Comparison of ENCODE assay signal across 10 cellular contexts in the genomic region with DNA sequence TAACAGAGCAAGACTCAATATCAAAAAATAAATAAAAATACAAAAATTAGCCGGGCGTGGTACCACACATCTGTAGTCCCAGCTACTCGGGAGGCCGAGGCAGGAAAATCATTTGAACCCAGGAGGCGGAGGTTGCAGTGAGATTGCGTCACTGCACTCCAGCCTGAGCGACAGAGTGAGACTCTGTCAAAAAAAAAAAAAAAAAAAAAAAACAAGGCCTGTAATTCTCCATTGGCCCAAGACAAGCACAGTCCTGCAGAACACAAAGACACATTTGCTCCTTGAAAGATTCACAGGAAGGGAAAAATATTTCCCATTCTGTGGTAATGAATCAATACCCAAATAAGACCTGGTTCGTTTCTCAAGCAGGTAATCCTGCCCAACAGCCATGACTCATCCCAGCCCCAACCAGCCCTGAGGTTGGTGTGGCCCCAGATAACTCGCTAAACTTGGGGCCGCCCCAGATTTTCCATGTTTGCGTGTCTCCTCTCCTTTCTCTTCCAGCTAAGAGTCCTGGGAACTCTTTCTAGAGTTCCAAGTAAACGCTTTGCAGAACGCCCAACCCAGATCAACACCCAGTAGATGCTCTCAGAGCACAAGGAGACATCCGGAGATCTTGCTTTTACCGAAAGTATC. TPM values are rescaled to one million over a fixed set of nuclear protein-coding genes. Genes with fewer than 3 reads are reported as not detected.
DNase-seq lines count a peak whose midpoint lies in the region; TF ChIP-seq lines count a peak whose summit lies in the region.
"Had no signal": no experiment of that assay in that cellular context is flagged by ENCODE, and none has a peak within 500 bp of the region (broad histone marks: within the 10 kb centered on the region; RNA-seq: fewer than 3 reads in every experiment).

No MANE protein-coding gene starts in this region.

- peaks cover 0 to 7% (median 0%) of the 10 kb centered on the region in 5 experiments for H3K9me3 Mint-ChIP-seq in brain
- no peaks in the 10 kb centered on the region for H3K9me3 Mint-ChIP-seq in T-helper 2 cell treated with Interferon-gamma antibody and Interleukin-4, amounts not matched to agents 5 μg/mL and 100 μg/mL, for 36 hours
- H3K9me3 Mint-ChIP-seq: activated CD4-positive, alpha-beta memory T cell treated with anti-CD3 and anti-CD28 coated beads for 36 hours; central memory CD8-positive, alpha-beta T cell had no signal

- DNase-seq in A172 (ENCODE audit: low spot score) (peak; percentile 61), HCEC 1CT (peak; percentile 69), islet precursor cell (peak; percentile 77), NCI-H1417 (lab: John Stamatoyannopoulos, UW) (no peak), posterior vena cava (ENCODE audit: low spot score) (no peak)
- DNase-seq in T-helper 2 cell treated with Interferon-gamma antibody and Interleukin-4, amounts not matched to agents 5 μg/mL and 100 μg/mL, for 36 hours (ENCODE audit: low spot score): no peak
- DNase-seq in stimulated activated CD4-positive, alpha-beta T cell treated with anti-CD3 and anti-CD28 coated beads, Interleukin-4, amount 100 ng/mL, for 1 hour: no peak
- DNase-seq: activated CD4-positive, alpha-beta memory T cell treated with anti-CD3 and anti-CD28 coated beads for 36 hours had no signal

- H3K27ac Mint-ChIP-seq in brain: peak overlapping the region in 3 of 5 experiments; percentile 46 to 86 (median 66)
- no peak overlapping the region for H3K27ac Mint-ChIP-seq in T-helper 2 cell treated with Interferon-gamma antibody and Interleukin-4, amounts not matched to agents 5 μg/mL and 100 μg/mL, for 36 hours
- H3K27ac Mint-ChIP-seq: activated CD4-positive, alpha-beta memory T cell treated with anti-CD3 and anti-CD28 coated beads for 36 hours had no signal

- TF ChIP-seq CTCF in brain (conservative IDR thresholded peaks at IDR 0.05): no peak

- H3K36me3 Mint-ChIP-seq in brain: no peaks in the 10 kb centered on the region
- H3K36me3 Mint-ChIP-seq in T-helper 2 cell treated with Interferon-gamma antibody and Interleukin-4, amounts not matched to agents 5 μg/mL and 100 μg/mL, for 36 hours (ENCODE audit: low read depth): peaks cover 3% of the 10 kb centered on the region
- H3K36me3 Mint-ChIP-seq: activated CD4-positive, alpha-beta memory T cell treated with anti-CD3 and anti-CD28 coated beads for 36 hours had no signal

- no peak overlapping the region for H3K4me3 Mint-ChIP-seq in brain
- H3K4me3 Mint-ChIP-seq in T-helper 2 cell treated with Interferon-gamma antibody and Interleukin-4, amounts not matched to agents 5 μg/mL and 100 μg/mL, for 36 hours: no peak overlapping the region
- H3K4me3 Mint-ChIP-seq: activated CD4-positive, alpha-beta memory T cell treated with anti-CD3 and anti-CD28 coated beads for 36 hours; central memory CD8-positive, alpha-beta T cell had no signal

- H3K27me3 Mint-ChIP-seq in brain: no peaks in the 10 kb centered on the region
- no peaks in the 10 kb centered on the region for H3K27me3 Mint-ChIP-seq in T-helper 2 cell treated with Interferon-gamma antibody and Interleukin-4, amounts not matched to agents 5 μg/mL and 100 μg/mL, for 36 hours (ENCODE audit: low read depth)
- H3K27me3 Mint-ChIP-seq: activated CD4-positive, alpha-beta memory T cell treated with anti-CD3 and anti-CD28 coated beads for 36 hours; central memory CD8-positive, alpha-beta T cell had no signal

- intact Hi-C loops in posterior vena cava (cut with DNase I): no loop called here

- H3K4me1 Mint-ChIP-seq in brain: peaks cover 43% of the 10 kb centered on the region
- peaks cover 36% of the 10 kb centered on the region for H3K4me1 Mint-ChIP-seq in T-helper 2 cell treated with Interferon-gamma antibody and Interleukin-4, amounts not matched to agents 5 μg/mL and 100 μg/mL, for 36 hours (ENCODE audit: low read depth)

RNA-seq across cellular contexts. Expression of a gene that starts 40.3 kb away (rescaled TPM):
- 20.7 and 30.9 TPM in 2 replicates for total RNA-seq in A172 (2014; rRNA removed; shearing (Covaris generic))
- 97.4 TPM for polyA plus RNA-seq in brain (ENCODE audit: insufficient read depth, low read depth, low replicate concordance)
- total RNA-seq in posterior vena cava: 10 to 100 TPM; 17.9 to 19.7 TPM

RNA-seq across cellular contexts. Expression of a gene that starts 41.2 kb away (rescaled TPM):
- 30.1 and 38.4 TPM in 2 replicates for total RNA-seq in A172 (2014; rRNA removed; shearing (Covaris generic))
- 96.6 TPM for polyA plus RNA-seq in brain (ENCODE audit: insufficient read depth, low read depth, low replicate concordance)
- total RNA-seq in posterior vena cava: 10 to 100 TPM; 70.0 to 76.4 TPM

Comparison
In these comparisons a context has a peak if more than half of its experiments do, and no peak if none do; other contexts are left out.
1. DNase-seq: peak in A172 (single experiment), HCEC 1CT (single experiment) and islet precursor cell (single experiment); none in NCI-H1417 (0 of 3), posterior vena cava (single experiment), T-helper 2 cell treated with Interferon-gamma antibody and Interleukin-4, amounts not matched to agents 5 μg/mL and 100 μg/mL, for 36 hours (single experiment) and stimulated activated CD4-positive, alpha-beta T cell treated with anti-CD3 and anti-CD28 coated beads, Interleukin-4, amount 100 ng/mL, for 1 hour (single experiment).